Comparison of ENCODE assay signal across 22 cellular contexts in genomic region chr2:177399376-177399775, GRCh38.
"Had no signal": no experiment of that assay in that cellular context is flagged by ENCODE, and none has a peak within 500 bp of the region (broad histone marks: within the 10 kb centered on the region; RNA-seq: fewer than 3 reads in every experiment).

No MANE protein-coding gene starts in this region.

- H3K27me3 Mint-ChIP-seq: activated T-helper 17 cell treated with anti-CD3 and anti-CD28 coated beads, Interleukin-2, amount 50 U/mL, for 72 hours; brain; dendritic cell treated with granulocyte-macrophage colony-stimulating factor and Interleukin-4, amounts not matched to agents 40 ng/mL and 50 ng/mL, for 4 days; naive B cell had no signal

- ATAC-seq: activated naive CD4-positive, alpha-beta T cell treated with anti-CD3 and anti-CD28 coated beads, Interleukin-2, amount 50 U/mL, for 72 hours; activated T-helper 17 cell treated with anti-CD3 and anti-CD28 coated beads, Interleukin-2, amount 50 U/mL, for 72 hours; foreskin keratinocyte; lower lobe of right lung; stimulated activated naive CD8-positive, alpha-beta T cell treated with anti-CD3 and anti-CD28 coated beads, Interleukin-15, Interleukin-2, amounts not matched to agents 100 U/mL and 50 U/mL, for 24 hours; upper lobe of right lung had no signal

- H3K27ac ChIP-seq: foreskin keratinocyte, lower lobe of right lung, spleen, thyroid gland, upper lobe of right lung, WERI-Rb-1 had no signal

- H3K4me3 Mint-ChIP-seq: activated T-helper 17 cell treated with anti-CD3 and anti-CD28 coated beads, Interleukin-2, amount 50 U/mL, for 72 hours; brain; dendritic cell treated with granulocyte-macrophage colony-stimulating factor and Interleukin-4, amounts not matched to agents 40 ng/mL and 50 ng/mL, for 4 days; naive B cell; neural crest cell had no signal

- H3K9me3 ChIP-seq: lower lobe of right lung, spleen, thyroid gland, upper lobe of right lung had no signal

- H3K27ac Mint-ChIP-seq: activated naive CD4-positive, alpha-beta T cell treated with anti-CD3 and anti-CD28 coated beads, Interleukin-2, amount 50 U/mL, for 72 hours; activated T-helper 17 cell treated with anti-CD3 and anti-CD28 coated beads, Interleukin-2, amount 50 U/mL, for 72 hours; brain; dendritic cell treated with granulocyte-macrophage colony-stimulating factor and Interleukin-4, amounts not matched to agents 40 ng/mL and 50 ng/mL, for 4 days; naive B cell had no signal

- DNase-seq: activated CD4-positive, alpha-beta T cell treated with anti-CD3 and anti-CD28 coated beads for 1 hour; activated CD4-positive, alpha-beta T cell treated with anti-CD3 and anti-CD28 coated beads, Interleukin-2, amount 50 U/mL, for 1 hour; activated T-cell treated with anti-CD3 and anti-CD28 coated beads, Interleukin-2, amount 50 U/mL, for 1 hour; aorta; effector CD4-positive, alpha-beta T cell; foreskin keratinocyte; kidney; lower lobe of right lung; naive B cell; retina; spleen; stimulated activated CD4-positive, alpha-beta T cell treated with anti-CD3 and anti-CD28 coated beads, Interleukin-4, amount 100 ng/mL, for 4 hours; stimulated activated naive CD8-positive, alpha-beta T cell treated with anti-CD3 and anti-CD28 coated beads, Interleukin-15, Interleukin-2, amounts not matched to agents 100 U/mL and 50 U/mL, for 24 hours; substantia nigra; thyroid gland; upper lobe of right lung; WERI-Rb-1 had no signal

- H3K4me3 ChIP-seq: lower lobe of right lung, spleen, thyroid gland, upper lobe of right lung had no signal

- H3K36me3 ChIP-seq: lower lobe of right lung, spleen, thyroid gland, upper lobe of right lung had no signal

- FAIRE-seq: kidney had no signal

- H3K27me3 ChIP-seq: foreskin keratinocyte, spleen, thyroid gland, upper lobe of right lung had no signal

- H3K9me3 Mint-ChIP-seq: activated naive CD4-positive, alpha-beta T cell treated with anti-CD3 and anti-CD28 coated beads, Interleukin-2, amount 50 U/mL, for 72 hours; activated T-helper 17 cell treated with anti-CD3 and anti-CD28 coated beads, Interleukin-2, amount 50 U/mL, for 72 hours; brain; dendritic cell treated with granulocyte-macrophage colony-stimulating factor and Interleukin-4, amounts not matched to agents 40 ng/mL and 50 ng/mL, for 4 days; naive B cell; neural crest cell had no signal
